In the genomic region with DNA sequence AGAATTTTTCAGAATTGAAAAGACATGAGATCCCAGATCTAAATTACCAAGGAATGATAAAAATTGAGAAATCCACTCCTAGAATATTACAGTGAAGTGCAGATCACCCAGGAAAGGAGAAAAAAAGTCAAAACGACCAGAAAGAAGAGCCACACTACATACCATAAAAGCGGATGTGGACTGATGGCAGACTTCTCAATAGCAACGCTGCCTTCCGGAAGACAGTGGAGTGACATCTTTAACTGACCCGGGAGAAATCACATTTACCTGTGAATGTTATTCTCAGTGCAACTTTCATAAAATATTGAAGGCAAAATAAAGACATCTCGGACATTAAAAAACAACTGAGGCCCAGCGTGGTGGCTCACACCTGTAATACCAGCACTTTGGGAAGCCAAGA, we compare ENCODE assay signal across 1 cellular context.
A peak's percentile ranks its signal among the peaks of the same experiment; 100 is the strongest.
TF ChIP-seq lines count a peak whose summit lies in the region.

No MANE protein-coding gene starts in this region.

TF ChIP-seq in HepG2, 621 proteins besides CTCF, POLR2A, EP300 and RAD21:
- peak; percentile 45; the same call in 1 of the 2 replicates for TF ChIP-seq ZNF317 (CRISPR knock-in tag; IDR thresholded peaks at IDR 0.05)
TF ChIP-seq in HepG2: peak in this region for 1; not testable (repeated sequence) for 620.
